Comparison of ENCODE assay signal across 8 cellular contexts in genomic region chr15:44535509-44536297, GRCh38. TPM values are rescaled to one million over a fixed set of nuclear protein-coding genes. Genes with fewer than 3 reads are reported as not detected.
DNase-seq lines count a peak whose midpoint lies in the region; ATAC-seq and TF ChIP-seq lines count a peak whose summit lies in the region.

No MANE protein-coding gene starts in this region.

- H2AFZ ChIP-seq in ACC112 (ENCODE audit: low read length, unreplicated experiment) = peak overlapping the region; percentile 93

- TF ChIP-seq CTCF in colonic mucosa (IDR thresholded peaks at IDR 0.05) (no peak), testis (IDR thresholded peaks at IDR 0.05) (no peak)

- H3K27ac ChIP-seq in ACC112 (ENCODE audit: low read depth, low read length) (peak overlapping the region; percentile 90), colonic mucosa (peak overlapping the region; percentile 99), testis (peak overlapping the region; percentile 93 to 96)

- H3K4me3 ChIP-seq in ACC112 (ENCODE audit: low read depth, low read length) (peak overlapping the region; percentile 86), colonic mucosa (peak overlapping the region; percentile 81), testis (peak overlapping the region; percentile 85 to 99)

- peaks cover 25% of the 10 kb centered on the region for H3K4me1 Mint-ChIP-seq in T-helper 17 cell

- ATAC-seq in GM19324 (IDR thresholded peaks at IDR 0.05; ENCODE audit: low FRiP score, unreplicated experiment) (peak; percentile 4), T-helper 17 cell (no peak)

- in situ Hi-C loops in G401 (cut with HindIII; ENCODE audit: low sequenced_read_pairs) = no loop called here

- peaks cover 3% of the 10 kb centered on the region for H3K36me3 Mint-ChIP-seq in T-helper 17 cell (ENCODE audit: low read depth)

- peak overlapping the region; percentile 95 for H3K4me3 Mint-ChIP-seq in T-helper 17 cell

- peak overlapping the region; percentile 93 for H3K27ac Mint-ChIP-seq in T-helper 17 cell

- H3K27me3 ChIP-seq in ACC112 (ENCODE audit: insufficient read depth, low read length) (no peaks in the 10 kb centered on the region), colonic mucosa (no peaks in the 10 kb centered on the region), testis (no peaks in the 10 kb centered on the region)

- peaks cover 5% of the 10 kb centered on the region; the same call in 1 of the 2 replicates for H3K36me3 ChIP-seq in ACC112 (ENCODE audit: insufficient read depth, low read length)
- no peaks in the 10 kb centered on the region for H3K36me3 ChIP-seq in colonic mucosa
- H3K36me3 ChIP-seq in testis (ENCODE audit: low read depth, missing control alignments) = no peaks in the 10 kb centered on the region

- peak overlapping the region; percentile 62 to 81 for H3K9ac ChIP-seq in colonic mucosa (ENCODE audit: low read depth in 2 of 2, low read length in 2 of 2)

- H3K9me3 ChIP-seq in T-helper 17 cell (ENCODE audit: control insufficient read depth, low read length, poor library complexity, severe bottlenecking) (no peaks in the 10 kb centered on the region), colonic mucosa (no peaks in the 10 kb centered on the region), testis (no peaks in the 10 kb centered on the region)

- intact Hi-C loops in colonic mucosa (cut with DNase I) (no loop called here), testis (cut with DNase I; ENCODE audit: low total_unique reads) (no loop called here)

- DNase-seq in T-helper 17 cell = peak in 1 of 3 donors; percentile 14
- peak; percentile 56 for DNase-seq in colonic mucosa
- DNase-seq in mesenteric fat pad (ENCODE audit: low spot score) = peak; percentile 78
- DNase-seq in testis = peak; percentile 34
- no peak for DNase-seq in G401 (ENCODE audit: low spot score)
- no peak for DNase-seq in Kasumi-1 (lab: John Stamatoyannopoulos, UW)

- no peak for TF ChIP-seq POLR2A in testis (IDR thresholded peaks at IDR 0.05)

- WGBS in testis, 2 donors = 46 to 53% methylated on average over 36 of the region's 36 CpGs

- H3K79me2 ChIP-seq in ACC112 (ENCODE audit: control insufficient read depth, insufficient read depth, low read length, unreplicated experiment) = peaks cover 47% of the 10 kb centered on the region

- H3K27me3 Mint-ChIP-seq in T-helper 17 cell = no peaks in the 10 kb centered on the region

- H3K4me1 ChIP-seq in ACC112 (ENCODE audit: control insufficient read depth, insufficient read depth, low read length, unreplicated experiment) (peaks cover 23% of the 10 kb centered on the region), colonic mucosa (peaks cover 8% of the 10 kb centered on the region), testis (peaks cover 10% of the 10 kb centered on the region)

RNA-seq across cellular contexts. Expression of gene EIF3J, which starts 1.2 kb away (rescaled TPM):
- total RNA-seq in T-helper 17 cell (10 to 100 TPM; 52.7 to 73.1 TPM), colonic mucosa (10 to 100 TPM; 64.5 to 80.5 TPM), mesenteric fat pad (84.9 TPM), testis (10 to 100 TPM; 60.3 to 65.6 TPM)
- polyA plus RNA-seq in testis (ENCODE audit: insufficient read depth, low read depth, low replicate concordance) = 33.4 TPM
- 77.0 and 101 TPM in 2 replicates for total RNA-seq in G401 (2014; rRNA removed; shearing (Covaris generic))

Comparison
In these comparisons a context has a peak if more than half of its experiments do, and no peak if none do; other contexts are left out.
1. DNase-seq: peak in colonic mucosa (single experiment), mesenteric fat pad (single experiment) and testis (single experiment); none in G401 (single experiment) and Kasumi-1 (0 of 2).
2. Peak in every context shown above with its lines, with median percentiles within 50 percentile points of each other: H3K27ac ChIP-seq and H3K4me3 ChIP-seq.